1 cellular context compared by ENCODE assay signal in the genomic region with DNA sequence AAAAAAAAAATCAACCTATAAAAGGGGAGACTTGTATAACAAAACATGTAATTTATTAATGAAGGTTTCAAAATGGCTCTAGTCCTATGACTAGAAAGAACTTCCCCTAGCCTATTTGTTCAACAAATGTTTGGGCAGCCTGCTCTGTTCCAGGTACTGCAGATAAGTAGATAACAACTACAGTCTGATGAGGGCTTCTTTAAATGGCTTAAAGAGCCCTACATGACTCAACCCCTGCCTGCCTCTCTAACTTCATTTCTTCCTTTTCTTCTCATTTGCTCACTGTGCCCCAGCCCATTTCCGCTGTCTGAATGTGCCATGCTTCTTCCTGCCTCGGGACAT.
A peak's percentile ranks its signal among the peaks of the same experiment; 100 is the strongest.
TF ChIP-seq lines count a peak whose summit lies in the region.

No MANE protein-coding gene starts in this region.

TF ChIP-seq in K562, 482 proteins besides CTCF, POLR2A, EP300 and RAD21:
- TF ChIP-seq HMGN3 (IDR thresholded peaks at IDR 0.05; ENCODE audit: borderline replicate concordance, extremely low read depth, insufficient read length, low read depth, low read length) (no peak), POLR3G (IDR thresholded peaks at IDR 0.05; ENCODE audit: extremely low read depth, insufficient read length, insufficient replicate concordance) (no peak), CEBPB (tag; IDR thresholded peaks at IDR 0.05) (0 out of 2 replicates have a peak, but pooled peaks have one; percentile 27), HNRNPK (IDR thresholded peaks at IDR 0.05; ENCODE audit: low read depth, low read length, poor library complexity, severe bottlenecking) (no peak), BRD9 (IDR thresholded peaks at IDR 0.05; ENCODE audit: low read depth, partially characterized antibody) (no peak), NCOA1 (IDR thresholded peaks at IDR 0.05; ENCODE audit: low read depth) (no peak), ZNF24 (IDR thresholded peaks at IDR 0.05) (peak; percentile 84; the same call in 1 of the 2 replicates)
- TF ChIP-seq, protein P1, sequence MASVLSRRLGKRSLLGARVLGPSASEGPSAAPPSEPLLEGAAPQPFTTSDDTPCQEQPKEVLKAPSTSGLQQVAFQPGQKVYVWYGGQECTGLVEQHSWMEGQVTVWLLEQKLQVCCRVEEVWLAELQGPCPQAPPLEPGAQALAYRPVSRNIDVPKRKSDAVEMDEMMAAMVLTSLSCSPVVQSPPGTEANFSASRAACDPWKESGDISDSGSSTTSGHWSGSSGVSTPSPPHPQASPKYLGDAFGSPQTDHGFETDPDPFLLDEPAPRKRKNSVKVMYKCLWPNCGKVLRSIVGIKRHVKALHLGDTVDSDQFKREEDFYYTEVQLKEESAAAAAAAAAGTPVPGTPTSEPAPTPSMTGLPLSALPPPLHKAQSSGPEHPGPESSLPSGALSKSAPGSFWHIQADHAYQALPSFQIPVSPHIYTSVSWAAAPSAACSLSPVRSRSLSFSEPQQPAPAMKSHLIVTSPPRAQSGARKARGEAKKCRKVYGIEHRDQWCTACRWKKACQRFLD (CRISPR knock-in tag; IDR thresholded peaks at IDR 0.05): no peak
TF ChIP-seq in K562: peak in this region for 2.
